ENCODE assay signal across 12 cellular contexts in the genomic region with DNA sequence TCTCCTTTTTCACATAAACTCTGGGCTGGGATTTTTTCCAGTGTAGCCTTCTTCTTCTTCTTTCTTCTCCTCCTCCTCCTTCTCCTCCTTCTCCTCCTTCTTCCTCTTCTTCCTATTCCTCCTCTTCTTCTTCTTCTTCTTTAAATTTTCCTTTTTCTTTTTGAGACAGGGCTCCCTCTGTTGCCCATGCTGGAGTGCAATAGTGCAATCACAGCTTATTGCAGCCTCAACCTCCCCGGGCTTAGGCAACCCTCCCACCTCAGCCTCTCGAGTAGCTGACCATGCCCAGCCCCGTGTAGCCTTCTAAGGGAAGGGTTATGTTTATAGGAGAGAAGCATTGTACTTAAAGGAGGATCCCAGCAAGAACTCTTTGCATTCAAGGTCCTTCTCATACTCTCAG. TPM values are rescaled to one million over a fixed set of nuclear protein-coding genes. Genes with fewer than 3 reads are reported as not detected.
"Had no signal": no experiment of that assay in that cellular context is flagged by ENCODE, and none has a peak within 500 bp of the region (broad histone marks: within the 10 kb centered on the region; RNA-seq: fewer than 3 reads in every experiment).

No MANE protein-coding gene starts in this region.

- H3K36me3 ChIP-seq: tibial nerve had no signal

- H3K4me3 Mint-ChIP-seq: memory B cell; naive thymus-derived CD8-positive, alpha-beta T cell had no signal

- H3K27me3 Mint-ChIP-seq: memory B cell had no signal

- H2AFZ ChIP-seq: parathyroid adenoma had no signal

- H3K9me3 ChIP-seq: mucosa of descending colon, tibial nerve had no signal

- DNase-seq: activated CD4-positive, alpha-beta T cell treated with anti-CD3 and anti-CD28 coated beads for 1 hour; activated CD4-positive, alpha-beta T cell treated with anti-CD3 and anti-CD28 coated beads, Interleukin-2, amount 50 U/mL, for 4 hours; activated naive CD4-positive, alpha-beta T cell treated with Interleukin-2 at 50 U/mL for 16 hours; activated T-cell treated with anti-CD3 and anti-CD28 coated beads for 4 hours; left ventricle myocardium superior; mucosa of descending colon; naive thymus-derived CD8-positive, alpha-beta T cell; stimulated activated naive CD4-positive, alpha-beta T cell; T1000 had no signal

- H3K4me3 ChIP-seq: mucosa of descending colon, tibial nerve had no signal

- H3K4me1 ChIP-seq: parathyroid adenoma had no signal

- H3K27ac Mint-ChIP-seq: memory B cell had no signal

- H3K79me2 ChIP-seq: parathyroid adenoma had no signal

- H3K9ac ChIP-seq: parathyroid adenoma had no signal

- H3K27me3 ChIP-seq: tibial nerve had no signal

- H3K36me3 Mint-ChIP-seq: memory B cell; naive thymus-derived CD8-positive, alpha-beta T cell had no signal

- ATAC-seq: left ventricle myocardium superior; mucosa of descending colon; naive thymus-derived CD8-positive, alpha-beta T cell had no signal

- H3K9me3 Mint-ChIP-seq: memory B cell; naive thymus-derived CD8-positive, alpha-beta T cell had no signal

- H3K27ac ChIP-seq: parathyroid adenoma, tibial nerve had no signal

RNA-seq across cellular contexts. Expression of a gene that starts 41.3 kb away (rescaled TPM):
- polyA plus RNA-seq: naive thymus-derived CD8-positive, alpha-beta T cell had no signal
